21 cellular contexts compared by ENCODE assay signal in the genomic region with DNA sequence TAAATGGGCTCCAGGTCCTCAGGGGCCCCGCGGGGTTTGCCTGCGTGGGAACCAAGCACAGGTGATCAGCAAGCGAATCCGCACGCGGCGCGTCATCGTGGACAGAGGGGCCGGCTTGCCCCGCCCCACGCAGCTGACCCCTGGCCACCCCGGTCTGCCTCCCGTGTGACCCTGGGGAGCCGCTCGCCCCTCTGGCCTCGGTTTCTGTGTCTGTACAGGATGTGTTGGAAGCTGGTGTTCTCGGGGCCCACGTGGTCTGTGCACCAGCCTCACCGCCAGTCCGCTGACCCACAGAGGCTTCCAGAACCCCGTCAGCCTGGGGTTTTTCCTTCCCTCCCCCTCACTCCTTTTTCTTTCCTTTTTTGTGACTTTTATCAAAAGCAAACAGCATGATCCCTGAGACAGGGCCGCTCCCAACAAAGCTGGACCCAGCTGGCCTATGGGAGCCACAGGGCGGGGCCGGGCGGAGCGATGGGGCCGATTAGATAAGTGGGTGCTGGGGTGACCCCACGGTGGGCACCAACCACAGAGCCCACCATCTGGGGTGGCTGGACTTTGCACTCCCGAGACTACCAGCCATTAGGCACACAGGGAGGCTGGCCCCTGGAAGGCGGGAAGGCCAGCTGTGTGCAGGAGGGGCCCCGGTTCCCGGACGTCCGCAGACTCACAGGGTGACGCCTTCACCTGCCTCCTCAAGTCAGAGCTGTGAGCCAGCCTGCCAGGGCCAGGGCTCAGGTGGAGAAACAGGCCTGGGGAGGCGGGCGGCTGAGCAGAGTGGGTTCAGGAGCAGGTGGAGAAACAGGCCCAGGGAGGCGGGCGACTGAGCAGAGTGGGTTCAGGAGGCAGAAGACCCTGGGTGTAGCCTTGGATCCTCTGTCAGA. TPM values are rescaled to one million over a fixed set of nuclear protein-coding genes. Genes with fewer than 3 reads are reported as not detected.
DNase-seq lines count a peak whose midpoint lies in the region; ATAC-seq, FAIRE-seq and TF ChIP-seq lines count a peak whose summit lies in the region.
"Had no signal": no experiment of that assay in that cellular context is flagged by ENCODE, and none has a peak within 500 bp of the region (broad histone marks: within the 10 kb centered on the region; RNA-seq: fewer than 3 reads in every experiment).

No MANE protein-coding gene starts in this region.

- H3K9me3 Mint-ChIP-seq in glutamatergic neuron (ENCODE audit: unreplicated experiment) = peaks cover 1% of the 10 kb centered on the region
- H3K9me3 Mint-ChIP-seq: activated CD4-positive, alpha-beta memory T cell treated with anti-CD3 and anti-CD28 coated beads, Interleukin-2, amount 10 ng/mL, durations not matched to agents 7 days and 5 days; activated T-cell treated with anti-CD3 and anti-CD28 coated beads, Interleukin-2, amount 50 U/mL, for 24 hours had no signal

- peaks cover 8% of the 10 kb centered on the region for H3K27me3 Mint-ChIP-seq in glutamatergic neuron (ENCODE audit: unreplicated experiment)
- H3K27me3 Mint-ChIP-seq: activated CD4-positive, alpha-beta memory T cell treated with anti-CD3 and anti-CD28 coated beads, Interleukin-2, amount 10 ng/mL, durations not matched to agents 7 days and 5 days; activated T-cell treated with anti-CD3 and anti-CD28 coated beads, Interleukin-2, amount 50 U/mL, for 24 hours had no signal

- H3K4me1 ChIP-seq in Peyer's patch = peaks cover 0 to 27% (median 7%) of the 10 kb centered on the region in 4 donors
- peaks cover 6 to 8% of the 10 kb centered on the region in 2 donors for H3K4me1 ChIP-seq in small intestine (ENCODE audit: control insufficient read depth in 2 of 2, insufficient read depth in 1 of 2, low read depth in 1 of 2, low read length in 1 of 2)

- H3K27me3 ChIP-seq in Peyer's patch (no peaks in the 10 kb centered on the region), small intestine (ENCODE audit: control insufficient read depth in 2 of 2, insufficient read depth in 2 of 2, low read length in 2 of 2) (no peaks in the 10 kb centered on the region)
- H3K27me3 ChIP-seq: BE2C had no signal

- no peak for TF ChIP-seq CTCF in Peyer's patch (IDR thresholded peaks at IDR 0.05)
- TF ChIP-seq CTCF in glutamatergic neuron (IDR thresholded peaks at IDR 0.05; ENCODE audit: partially characterized antibody, unreplicated experiment) = no peak

- H3K36me3 Mint-ChIP-seq in glutamatergic neuron (ENCODE audit: unreplicated experiment) = no peaks in the 10 kb centered on the region

- H3K4me3 Mint-ChIP-seq in glutamatergic neuron (ENCODE audit: unreplicated experiment) = no peak overlapping the region
- H3K4me3 Mint-ChIP-seq: activated CD4-positive, alpha-beta memory T cell treated with anti-CD3 and anti-CD28 coated beads, Interleukin-2, amount 10 ng/mL, durations not matched to agents 7 days and 5 days; activated T-cell treated with anti-CD3 and anti-CD28 coated beads, Interleukin-2, amount 50 U/mL, for 24 hours had no signal

- no peak for FAIRE-seq in small intestine (lab: Jason Lieb, UNC)
- FAIRE-seq: GM12891 had no signal

- H3K36me3 ChIP-seq in Peyer's patch (no peaks in the 10 kb centered on the region), small intestine (ENCODE audit: control insufficient read depth in 2 of 2, insufficient read depth in 2 of 2, low read length in 2 of 2) (no peaks in the 10 kb centered on the region)
- H3K36me3 ChIP-seq: BE2C had no signal

- 18 to 63% (median 38%) methylated on average over 40 to 41 of the region's 41 CpGs for WGBS in small intestine, 3 donors

- no peak overlapping the region for H3K4me3 ChIP-seq in Peyer's patch
- no peak overlapping the region for H3K4me3 ChIP-seq in small intestine (ENCODE audit: low read depth in 1 of 2, low read length in 2 of 2)

- peak in 1 of 2 donors; percentile 38 for TF ChIP-seq POLR2A in Peyer's patch (IDR thresholded peaks at IDR 0.05)

- intact Hi-C loops in posterior vena cava (cut with DNase I) = no loop called here

- H3K4me1 Mint-ChIP-seq in glutamatergic neuron (ENCODE audit: low read depth, unreplicated experiment) = peaks cover 4% of the 10 kb centered on the region

- peak overlapping the region; percentile 59 for H3K27ac Mint-ChIP-seq in glutamatergic neuron (ENCODE audit: unreplicated experiment)
- H3K27ac Mint-ChIP-seq: activated CD4-positive, alpha-beta memory T cell treated with anti-CD3 and anti-CD28 coated beads, Interleukin-2, amount 10 ng/mL, durations not matched to agents 7 days and 5 days; activated T-cell treated with anti-CD3 and anti-CD28 coated beads, Interleukin-2, amount 50 U/mL, for 24 hours had no signal

- H3K9me3 ChIP-seq in Peyer's patch (no peaks in the 10 kb centered on the region), small intestine (ENCODE audit: control insufficient read depth, low read depth) (no peaks in the 10 kb centered on the region)
- H3K9me3 ChIP-seq: BE2C had no signal

- DNase-seq in NCI-H1417 (lab: John Stamatoyannopoulos, UW) = peak in 2 of 3 experiments; percentile 9 to 16
- DNase-seq in NCI-H1417 treated with DMSO at 0.1 percent for 48 hours (lab: John Stamatoyannopoulos, UW) = no peak
- DNase-seq in Peyer's patch = peak in 2 of 3 donors; percentile 65 to 76
- DNase-seq in glutamatergic neuron = no peak
- DNase-seq in small intestine = peak; percentile 89
- no peak for DNase-seq in posterior vena cava (ENCODE audit: low spot score)
- DNase-seq in activated CD4-positive, alpha-beta T cell treated with anti-CD3 and anti-CD28 coated beads, Interleukin-2, amount 50 U/mL, for 48 hours = no peak
- DNase-seq: 8988T; activated CD4-positive, alpha-beta memory T cell treated with anti-CD3 and anti-CD28 coated beads, Interleukin-2, amount 10 ng/mL, durations not matched to agents 7 days and 5 days; activated naive CD4-positive, alpha-beta T cell treated with anti-CD3 and anti-CD28 coated beads, Interleukin-2, amount 50 U/mL, for 16 hours; activated T-cell treated with anti-CD3 and anti-CD28 coated beads, Interleukin-2, amount 50 U/mL, for 24 hours; BE2C; cortex of kidney; GDM1; NCI-H1105; NK-92 treated with Interleukin-12 subunit alpha and Interleukin-12 subunit beta, amount 100 ng/mL, for 24 hours; Right ventricle myocardium superior; stimulated activated CD4-positive, alpha-beta T cell treated with anti-CD3 and anti-CD28 coated beads, Interleukin-4, amount 100 ng/mL, for 1 hour had no signal

- ATAC-seq in SK-N-SH treated with all-trans-retinoic acid at 6 μM for 48 hours = no peak

- H3K27ac ChIP-seq in Peyer's patch = peak overlapping the region in 3 of 4 donors; percentile 33 to 73 (median 49)
- peak overlapping the region; percentile 76 to 93 for H3K27ac ChIP-seq in small intestine (ENCODE audit: low read depth in 1 of 2, low read length in 1 of 2)
- H3K27ac ChIP-seq: VCaP had no signal

TF ChIP-seq in SK-N-SH treated with all-trans-retinoic acid at 6 μM for 48 hours, 23 proteins besides CTCF, POLR2A, EP300 and RAD21:
- TF ChIP-seq TCF4 (CRISPR knock-in tag; IDR thresholded peaks at IDR 0.05; ENCODE audit: borderline replicate concordance) (no peak), RARB (CRISPR knock-in tag; IDR thresholded peaks at IDR 0.05) (no peak), ZC3H10 (CRISPR knock-in tag; IDR thresholded peaks at IDR 0.05) (no peak), TSHZ2 (CRISPR knock-in tag; IDR thresholded peaks at IDR 0.05) (no peak), ZNF8 (CRISPR knock-in tag; IDR thresholded peaks at IDR 0.05) (no peak), ZNF565 (CRISPR knock-in tag; conservative IDR thresholded peaks at IDR 0.05; ENCODE audit: low read depth) (no peak), ZNF70 (CRISPR knock-in tag; IDR thresholded peaks at IDR 0.05) (no peak), OSR1 (CRISPR knock-in tag; IDR thresholded peaks at IDR 0.05) (no peak), SNAI2 (CRISPR knock-in tag; IDR thresholded peaks at IDR 0.05) (no peak), GLIS3 (CRISPR knock-in tag; IDR thresholded peaks at IDR 0.05) (no peak)
- TF ChIP-seq, protein P1, sequence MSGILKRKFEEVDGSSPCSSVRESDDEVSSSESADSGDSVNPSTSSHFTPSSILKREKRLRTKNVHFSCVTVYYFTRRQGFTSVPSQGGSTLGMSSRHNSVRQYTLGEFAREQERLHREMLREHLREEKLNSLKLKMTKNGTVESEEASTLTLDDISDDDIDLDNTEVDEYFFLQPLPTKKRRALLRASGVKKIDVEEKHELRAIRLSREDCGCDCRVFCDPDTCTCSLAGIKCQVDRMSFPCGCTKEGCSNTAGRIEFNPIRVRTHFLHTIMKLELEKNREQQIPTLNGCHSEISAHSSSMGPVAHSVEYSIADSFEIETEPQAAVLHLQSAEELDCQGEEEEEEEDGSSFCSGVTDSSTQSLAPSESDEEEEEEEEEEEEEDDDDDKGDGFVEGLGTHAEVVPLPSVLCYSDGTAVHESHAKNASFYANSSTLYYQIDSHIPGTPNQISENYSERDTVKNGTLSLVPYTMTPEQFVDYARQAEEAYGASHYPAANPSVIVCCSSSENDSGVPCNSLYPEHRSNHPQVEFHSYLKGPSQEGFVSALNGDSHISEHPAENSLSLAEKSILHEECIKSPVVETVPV (CRISPR knock-in tag; IDR thresholded peaks at IDR 0.05) = no peak

RNA-seq across cellular contexts. Expression of gene ZFPM1, which starts 56.0 kb away (rescaled TPM):
- 1 to 10 TPM; 3.0 to 7.9 (median 4.9) TPM for total RNA-seq in Peyer's patch
- 11.1 TPM for total RNA-seq in glutamatergic neuron (ENCODE audit: unreplicated experiment)
- 10 to 100 TPM in 1 of 3 donors, 1 to 10 TPM in 2; 8.1 to 14.9 (median 9.2) TPM for polyA plus RNA-seq in small intestine
- 1 to 10 TPM; 4.0 to 4.3 TPM for total RNA-seq in posterior vena cava

Comparison
In these comparisons a context has a peak if more than half of its experiments do, and no peak if none do; other contexts are left out.
1. DNase-seq: peak in NCI-H1417 (2 of 3), Peyer's patch (2 of 3) and small intestine (single experiment); none in NCI-H1417 treated with DMSO at 0.1 percent for 48 hours (single experiment), glutamatergic neuron (single experiment), posterior vena cava (single experiment) and activated CD4-positive, alpha-beta T cell treated with anti-CD3 and anti-CD28 coated beads, Interleukin-2, amount 50 U/mL, for 48 hours (0 of 2).